Comparison of ENCODE assay signal across 32 cellular contexts in the genomic region with DNA sequence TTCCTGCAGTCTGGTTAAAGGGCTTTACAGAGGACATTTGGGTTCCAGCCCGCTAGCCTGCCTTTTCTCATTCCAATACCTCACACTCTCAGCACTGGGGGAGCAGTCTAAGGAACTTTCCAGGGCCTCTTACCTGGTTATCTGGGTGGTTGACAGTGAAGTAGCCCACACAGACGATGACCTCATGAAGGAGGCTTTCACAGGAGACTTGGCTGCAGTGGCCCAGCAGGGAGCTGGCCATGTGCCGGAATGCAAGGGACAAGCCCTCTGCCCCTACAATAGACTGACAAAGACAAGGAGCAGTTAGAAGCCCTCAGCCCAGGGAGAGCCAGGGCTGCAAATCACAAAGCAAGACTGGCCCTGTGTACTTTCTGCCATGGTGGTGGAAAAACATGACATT. TPM values are rescaled to one million over a fixed set of nuclear protein-coding genes. Genes with fewer than 3 reads are reported as not detected.
DNase-seq lines count a peak whose midpoint lies in the region; ATAC-seq, FAIRE-seq and TF ChIP-seq lines count a peak whose summit lies in the region.
"Had no signal": no experiment of that assay in that cellular context is flagged by ENCODE, and none has a peak within 500 bp of the region (broad histone marks: within the 10 kb centered on the region; RNA-seq: fewer than 3 reads in every experiment).

No MANE protein-coding gene starts in this region.

- H2AFZ ChIP-seq in H1 (ENCODE audit: low read length): no peak overlapping the region
- H2AFZ ChIP-seq: hepatocyte had no signal

- H3K9me3 Mint-ChIP-seq in endothelial cell (ENCODE audit: unreplicated experiment): no peaks in the 10 kb centered on the region
- H3K9me3 Mint-ChIP-seq: activated CD4-positive, alpha-beta memory T cell treated with anti-CD3 and anti-CD28 coated beads for 36 hours; activated T-helper 1 cell treated with anti-CD3 and anti-CD28 coated beads, Interleukin-12 subunit alpha, Interleukin-12 subunit beta, Interleukin-2, Interleukin-4 antibody, amounts not matched to agents 30 ng/mL and 10 ng/mL and 1 ng/mL, durations not matched to agents 14 hours and 24 hours and 36 hours; CD14-positive monocyte; nephron had no signal

- no peak overlapping the region for H2AK5ac ChIP-seq in H1 (ENCODE audit: low read depth, low read length)

- no peak overlapping the region for H3K23ac ChIP-seq in H1 (ENCODE audit: insufficient read length)

- H2BK5ac ChIP-seq in H1 (ENCODE audit: low read depth, low read length): no peak overlapping the region

- H3K9ac ChIP-seq in H1 (replicated peaks in 1 of 4; ENCODE audit: extremely low read depth in 1 of 4, low read depth in 3 of 4, low read length in 3 of 4) (no peak overlapping the region), stomach smooth muscle (ENCODE audit: low read length in 2 of 2) (no peak overlapping the region)

- H3K27me3 Mint-ChIP-seq in endothelial cell (ENCODE audit: unreplicated experiment): no peaks in the 10 kb centered on the region
- H3K27me3 Mint-ChIP-seq: activated CD4-positive, alpha-beta memory T cell treated with anti-CD3 and anti-CD28 coated beads for 36 hours had no signal

- no peak overlapping the region for H3K14ac ChIP-seq in H1 (ENCODE audit: insufficient read length)

- no peak overlapping the region for H2BK15ac ChIP-seq in H1 (ENCODE audit: low read length)

- TF ChIP-seq CTCF in heart right ventricle (IDR thresholded peaks at IDR 0.05) (no peak), H1 (IDR thresholded peaks at IDR 0.05; ENCODE audit: control extremely low read depth in 1 of 3, insufficient read depth in 1 of 3, low read depth in 1 of 3, low read length in 3 of 3) (no peak), left lung (IDR thresholded peaks at IDR 0.05) (no peak), endothelial cell (IDR thresholded peaks at IDR 0.05; ENCODE audit: unreplicated experiment) (no peak)

- H4K20me1 ChIP-seq in H1 (replicated peaks in 1 of 2; ENCODE audit: control insufficient read depth in 1 of 2, insufficient read depth in 2 of 2, low read length in 2 of 2): no peaks in the 10 kb centered on the region

- no peak overlapping the region for H2BK120ac ChIP-seq in H1 (replicated peaks; ENCODE audit: low read depth, low read length)

- no peaks in the 10 kb centered on the region for H3K36me3 Mint-ChIP-seq in endothelial cell (ENCODE audit: low read depth, unreplicated experiment)

- no peaks in the 10 kb centered on the region for H3K79me2 ChIP-seq in H1 (ENCODE audit: control insufficient read depth in 1 of 2, insufficient read depth in 2 of 2, low read length in 2 of 2)
- H3K79me2 ChIP-seq: hepatocyte had no signal

- 79 to 89% methylated on average over 3 of the region's 3 CpGs for WGBS in heart right ventricle, 2 donors
- 87% methylated on average over 3 of the region's 3 CpGs; no CpG with 5 or more reads in 1 of the 2 experiments for WGBS in H1 (ENCODE audit: extremely low coverage in 1 of 2, insufficient coverage in 1 of 2, insufficient read length in 1 of 2, insufficient replicate concordance in 2 of 2, low coverage in 1 of 2, low lambda C conversion rate in 2 of 2, missing lambda C conversion rate in 1 of 2), 2 experiments

- TF ChIP-seq RAD21 in H1 (IDR thresholded peaks at IDR 0.05 in 1 of 2, conservative IDR thresholded peaks at IDR 0.05 in 1 of 2; ENCODE audit: low read depth in 2 of 2, low read length in 2 of 2): no peak

- H2BK12ac ChIP-seq in H1 (ENCODE audit: low read depth, low read length): no peak overlapping the region

- H3K9me3 ChIP-seq in heart right ventricle (no peaks in the 10 kb centered on the region), H1 (ENCODE audit: insufficient read depth in 2 of 2, low read depth in 1 of 2, low read length in 1 of 2) (no peaks in the 10 kb centered on the region; a peak in 1 of 4 replicates), left lung (no peaks in the 10 kb centered on the region), stomach smooth muscle (ENCODE audit: control insufficient read depth in 2 of 2, low read length in 2 of 2) (no peaks in the 10 kb centered on the region)
- H3K9me3 ChIP-seq: esophagus squamous epithelium, pancreas, testis, vagina had no signal

- H3K27me3 ChIP-seq in heart right ventricle: no peaks in the 10 kb centered on the region
- H3K27me3 ChIP-seq in H1 (replicated peaks in 1 of 4; ENCODE audit: control insufficient read depth in 3 of 4, extremely low read depth in 1 of 4, insufficient read depth in 3 of 4, low read length in 3 of 4): no peaks in the 10 kb centered on the region
- H3K27me3 ChIP-seq in left lung: no peaks in the 10 kb centered on the region
- H3K27me3 ChIP-seq in stomach smooth muscle (ENCODE audit: control insufficient read depth in 1 of 2, insufficient read depth in 2 of 2, low read length in 2 of 2): no peaks in the 10 kb centered on the region
- H3K27me3 ChIP-seq: esophagus squamous epithelium, hepatocyte, pancreas, testis, vagina had no signal

- no peak overlapping the region for H3K4me3 Mint-ChIP-seq in endothelial cell (ENCODE audit: unreplicated experiment)
- H3K4me3 Mint-ChIP-seq: activated CD4-positive, alpha-beta memory T cell treated with anti-CD3 and anti-CD28 coated beads for 36 hours; activated T-helper 1 cell treated with anti-CD3 and anti-CD28 coated beads, Interleukin-12 subunit alpha, Interleukin-12 subunit beta, Interleukin-2, Interleukin-4 antibody, amounts not matched to agents 30 ng/mL and 10 ng/mL and 1 ng/mL, durations not matched to agents 14 hours and 24 hours and 36 hours; CD14-positive monocyte; nephron had no signal

- H3K4me1 ChIP-seq in heart right ventricle (peaks cover 0 to 5% (median 0%) of the 10 kb centered on the region in 9 donors), H1 (replicated peaks in 1 of 4; ENCODE audit: control insufficient read depth in 3 of 4, insufficient read depth in 4 of 4, low read length in 3 of 4) (no peaks in the 10 kb centered on the region), left lung (no peaks in the 10 kb centered on the region), stomach smooth muscle (ENCODE audit: control insufficient read depth, insufficient read depth, low read length) (peaks cover 11% of the 10 kb centered on the region)
- H3K4me1 ChIP-seq: esophagus squamous epithelium, pancreas, testis, vagina had no signal

- no peak overlapping the region for H3K56ac ChIP-seq in H1 (replicated peaks; ENCODE audit: insufficient read length, low read depth, low read length)

- H3K18ac ChIP-seq in H1 (ENCODE audit: extremely low read depth, low read length): no peak overlapping the region

- TF ChIP-seq EP300 in H1 (IDR thresholded peaks at IDR 0.05; ENCODE audit: borderline replicate concordance in 1 of 2, low read depth in 2 of 2, low read length in 2 of 2): no peak

- H3K36me3 ChIP-seq in heart right ventricle (peaks cover 0 to 51% (median 7%) of the 10 kb centered on the region in 9 donors), H1 (ENCODE audit: control insufficient read depth in 2 of 4, insufficient read depth in 4 of 4, low read length in 3 of 4) (no peaks in the 10 kb centered on the region), left lung (peaks cover 0 to 24% of the 10 kb centered on the region in 2 donors), stomach smooth muscle (ENCODE audit: control insufficient read depth in 2 of 2, insufficient read depth in 2 of 2, low read length in 2 of 2) (no peaks in the 10 kb centered on the region)

- H3K4me3 ChIP-seq in heart right ventricle (no peak overlapping the region), H1 (ENCODE audit: extremely low read depth in 1 of 4, insufficient read depth in 2 of 4, low read depth in 3 of 4, low read length in 4 of 4) (no peak overlapping the region), left lung (no peak overlapping the region), stomach smooth muscle (ENCODE audit: low read length in 2 of 2) (no peak overlapping the region)
- H3K4me3 ChIP-seq: esophagus squamous epithelium, hepatocyte, pancreas, skin epidermis, testis, vagina had no signal

- H2BK20ac ChIP-seq in H1 (ENCODE audit: low read length): no peak overlapping the region

- no peak overlapping the region for H4K5ac ChIP-seq in H1 (ENCODE audit: insufficient read length, low read depth, low read length)

- no peak overlapping the region for H3K4ac ChIP-seq in H1 (replicated peaks; ENCODE audit: insufficient read length, low read depth, low read length)

- H4K91ac ChIP-seq in H1 (replicated peaks; ENCODE audit: insufficient read length, low read length): no peak overlapping the region

- FAIRE-seq in H1 (lab: Jason Lieb, UNC): no peak
- FAIRE-seq: endometrium, islet of Langerhans, pancreas had no signal

- no peak overlapping the region for H3K27ac Mint-ChIP-seq in endothelial cell (ENCODE audit: unreplicated experiment)
- H3K27ac Mint-ChIP-seq: activated CD4-positive, alpha-beta memory T cell treated with anti-CD3 and anti-CD28 coated beads for 36 hours; activated T-helper 1 cell treated with anti-CD3 and anti-CD28 coated beads, Interleukin-12 subunit alpha, Interleukin-12 subunit beta, Interleukin-2, Interleukin-4 antibody, amounts not matched to agents 30 ng/mL and 10 ng/mL and 1 ng/mL, durations not matched to agents 14 hours and 24 hours and 36 hours; CD14-positive monocyte had no signal

- H3K27ac ChIP-seq in heart right ventricle (no peak overlapping the region), H1 (ENCODE audit: low read depth, low read length) (no peak overlapping the region), left lung (no peak overlapping the region), stomach smooth muscle (ENCODE audit: low read length) (peak overlapping the region; percentile 46)
- H3K27ac ChIP-seq: esophagus squamous epithelium, hepatocyte, HL-60, pancreas, skin epidermis, testis, vagina had no signal

- H3K4me2 ChIP-seq in H1 (ENCODE audit: insufficient read depth in 1 of 2, low read depth in 2 of 2, low read length in 2 of 2): no peak overlapping the region

- no peak for TF ChIP-seq POLR2A in H1 (IDR thresholded peaks at IDR 0.05; ENCODE audit: control extremely low read depth in 1 of 2, low read depth in 2 of 2, low read length in 2 of 2)

- H3K4me1 Mint-ChIP-seq in endothelial cell (ENCODE audit: unreplicated experiment): peaks cover 17% of the 10 kb centered on the region
- H3K4me1 Mint-ChIP-seq: CD14-positive monocyte had no signal

- no peaks in the 10 kb centered on the region for H3K23me2 ChIP-seq in H1 (ENCODE audit: low read depth, low read length)

- intact Hi-C loops in heart right ventricle (cut with DNase I) (no loop called here), left cardiac atrium (cut with DNase I) (no loop called here), left lung (cut with DNase I) (no loop called here)

- H4K8ac ChIP-seq in H1 (ENCODE audit: extremely low read depth, insufficient read depth, low read length): no peak overlapping the region

- POLR2A ChIA-PET in H1 (lab: Charles Lee; ENCODE audit: partially characterized antibody): no interaction called here

- CTCF ChIA-PET in H1 (lab: Charles Lee; ENCODE audit: partially characterized antibody): no interaction called here

- DNase-seq in heart right ventricle (peak; percentile 12 to 31), left cardiac atrium (no peak), H1 (ENCODE audit: low read depth in 1 of 2, low spot score in 2 of 2) (peak in 1 of 2 experiments; percentile 7), left lung (no peak), COR-L47 (lab: John Stamatoyannopoulos, UW) (no peak), endothelial cell (ENCODE audit: low spot score) (no peak), NCI-H1105 treated with DMSO at 0.1 percent for 48 hours (lab: John Stamatoyannopoulos, UW) (no peak)
- DNase-seq: activated CD4-positive, alpha-beta memory T cell treated with anti-CD3 and anti-CD28 coated beads for 36 hours; activated CD8-positive, alpha-beta memory T cell treated with anti-CD3 and anti-CD28 coated beads, Interleukin-2, amount 50 U/mL, for 4 hours; activated naive CD4-positive, alpha-beta T cell treated with Interleukin-2 at 50 U/mL for 16 hours; dermis blood vessel endothelial cell; DMS79 treated with DMSO at 0.1 percent for 48 hours; esophagus squamous epithelium; foreskin melanocyte; NCI-H1417 treated with DMSO at 0.1 percent for 48 hours; NCI-H2081 treated with DMSO at 0.1 percent for 48 hours; pancreas; SHP77; stimulated activated naive CD8-positive, alpha-beta T cell treated with anti-CD3 and anti-CD28 coated beads, Interleukin-15, Interleukin-2, amounts not matched to agents 100 U/mL and 50 U/mL, for 24 hours; T-helper 2 cell; testis had no signal

- H3K79me1 ChIP-seq in H1 (ENCODE audit: low read depth, low read length): no peaks in the 10 kb centered on the region

- ATAC-seq in heart right ventricle (peak in 5 of 8 donors; percentile 42 to 62 (median 52)), left cardiac atrium (no peak), left lung (peak; percentile 47)
- ATAC-seq: activated CD4-positive, CD25-positive, alpha-beta regulatory T cell treated with anti-CD3 and anti-CD28 coated beads, Interleukin-2, amount 50 U/mL, for 24 hours; pancreas; stimulated activated naive CD8-positive, alpha-beta T cell treated with anti-CD3 and anti-CD28 coated beads, Interleukin-15, Interleukin-2, amounts not matched to agents 100 U/mL and 50 U/mL, for 24 hours had no signal

RNA-seq across cellular contexts. Expression of a gene that starts 39.5 kb away (rescaled TPM):
- total RNA-seq in heart right ventricle: under 1 TPM in 1 of 10 donors, not detected in 9; 0.16 TPM
- not detected for polyA plus RNA-seq in heart right ventricle
- not detected for total RNA-seq in left cardiac atrium
- total RNA-seq in H1 (2021; fragmentation: NEBNext Ultra II Directional; extraction: Animal tissue kit (Norgen Biotek cat#: 25700)): 0.33 and 0.99 TPM in 2 replicates
- 0.32 and 0.82 TPM in 2 replicates for polyA plus RNA-seq in H1 (2011; rRNA removed)
- 0.78 TPM for polyA plus RNA-seq in H1 (2011; cell fraction: cytosol; rRNA removed)
- polyA plus RNA-seq in H1 (2011; cell fraction: nucleus; rRNA removed): 2.6 TPM
- polyA plus RNA-seq in H1 (2012, experiment 1 of 2): 0.29 to 0.43 TPM (median 0.29 TPM) in 3 of 4 replicates, not detected in the other
- 0.17 TPM for polyA plus RNA-seq in H1 (2012, experiment 2 of 2)
- 0.24 TPM for polyA plus RNA-seq in H1 (2013, experiment 1 of 2)
- 0.42 TPM for polyA plus RNA-seq in H1 (2013, experiment 2 of 2)
- 0.16 TPM in 1 of 2 replicates, not detected in the other for polyA minus RNA-seq in H1 (2011; rRNA and poly(A)+ RNA removed)
- not detected for polyA minus RNA-seq in H1 (2011; cell fraction: cytosol; rRNA and poly(A)+ RNA removed)
- not detected for polyA minus RNA-seq in H1 (2011; cell fraction: nucleus; rRNA and poly(A)+ RNA removed)
- under 1 TPM; 0.17 to 0.39 TPM for total RNA-seq in left lung
- 1.4 TPM for total RNA-seq in endothelial cell (ENCODE audit: unreplicated experiment)

Comparison
In these comparisons a context has a peak if more than half of its experiments do, and no peak if none do; other contexts are left out.
1. ATAC-seq: peak in heart right ventricle (5 of 8) and left lung (single experiment); none in left cardiac atrium (0 of 2).
2. DNase-seq: peak in heart right ventricle (2 of 2); none in left cardiac atrium (single experiment), left lung (0 of 2), COR-L47 (single experiment), endothelial cell (single experiment) and NCI-H1105 treated with DMSO at 0.1 percent for 48 hours (single experiment).